Comparison of ENCODE assay signal across 29 cellular contexts in the genomic region with DNA sequence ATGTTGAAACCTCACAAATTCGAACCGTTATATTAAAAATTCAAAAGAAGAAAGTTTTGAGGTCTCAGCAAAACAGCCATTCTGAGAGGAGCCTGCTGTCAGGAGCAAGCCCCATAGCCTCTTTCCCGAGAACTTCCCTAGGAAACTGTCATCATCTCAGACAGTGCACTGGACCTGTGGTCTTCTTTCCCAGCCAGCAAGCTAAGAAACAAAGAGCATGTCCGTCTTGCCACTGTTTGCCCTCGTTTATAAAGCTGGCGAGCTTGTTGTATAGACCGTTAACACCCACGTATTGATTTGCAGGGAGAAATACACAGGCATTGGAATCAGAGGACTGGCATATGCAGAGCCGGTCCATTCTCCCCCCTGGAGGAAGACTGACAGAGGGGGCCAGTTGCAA.
"Had no signal": no experiment of that assay in that cellular context is flagged by ENCODE, and none has a peak within 500 bp of the region (broad histone marks: within the 10 kb centered on the region; RNA-seq: fewer than 3 reads in every experiment).

No MANE protein-coding gene starts in this region.

- H3K36me3 ChIP-seq: Peyer's patch, SJSA1 had no signal

- H3K4me3 ChIP-seq: Peyer's patch, SJSA1 had no signal

- H3K4me1 ChIP-seq: Peyer's patch, SJSA1 had no signal

- H3K36me3 Mint-ChIP-seq: activated CD4-positive, alpha-beta memory T cell treated with anti-CD3 and anti-CD28 coated beads for 36 hours; activated naive CD8-positive, alpha-beta T cell treated with anti-CD3 and anti-CD28 coated beads, Interleukin-2, amount 10 ng/mL, durations not matched to agents 7 days and 5 days; brain had no signal

- H3K9me3 Mint-ChIP-seq: T-helper 2 cell treated with Interferon-gamma antibody and Interleukin-4, amounts not matched to agents 5 μg/mL and 100 μg/mL, for 36 hours had no signal

- H3K4me1 Mint-ChIP-seq: activated CD4-positive, alpha-beta T cell treated with anti-CD3 and anti-CD28 coated beads for 36 hours; activated naive CD4-positive, alpha-beta T cell treated with anti-CD3 and anti-CD28 coated beads, Interleukin-2, amount 50 U/mL, for 24 hours; activated naive CD8-positive, alpha-beta T cell treated with anti-CD3 and anti-CD28 coated beads, Interleukin-2, amount 10 ng/mL, durations not matched to agents 7 days and 5 days; brain had no signal

- DNase-seq: activated CD4-positive, alpha-beta memory T cell treated with anti-CD3 and anti-CD28 coated beads for 36 hours; activated CD4-positive, alpha-beta T cell treated with anti-CD3 and anti-CD28 coated beads for 36 hours; activated CD4-positive, alpha-beta T cell treated with anti-CD3 and anti-CD28 coated beads, Interleukin-2, amount 50 U/mL, for 1 hour; activated gamma-delta T cell; activated naive CD4-positive, alpha-beta T cell treated with Interleukin-2 at 50 U/mL for 16 hours; activated naive CD8-positive, alpha-beta T cell treated with anti-CD3 and anti-CD28 coated beads, Interleukin-2, amount 10 ng/mL, durations not matched to agents 7 days and 5 days; activated T-cell treated with anti-CD3 and anti-CD28 coated beads, Interleukin-2, amount 50 U/mL, for 24 hours; amygdala; caudate nucleus; MM.1S; NCI-H1092; NCI-H1436 treated with DMSO at 0.1 percent for 48 hours; NCI-H1694 treated with DMSO at 0.1 percent for 48 hours; NCI-H2029; NCI-H345; NCI-H524 treated with DMSO at 0.1 percent for 48 hours; NK-92 treated with Interleukin-12 subunit alpha and Interleukin-12 subunit beta, amount 100 ng/mL, for 24 hours; PC-3; Peyer's patch; RPMI8226; SHP77 treated with DMSO at 0.1 percent for 48 hours; SK-N-SH had no signal

- ATAC-seq: activated CD4-positive, alpha-beta T cell treated with anti-CD3 and anti-CD28 coated beads for 36 hours; PC-3 had no signal

- H3K27ac Mint-ChIP-seq: activated CD4-positive, alpha-beta memory T cell treated with anti-CD3 and anti-CD28 coated beads for 36 hours; activated CD4-positive, alpha-beta T cell treated with anti-CD3 and anti-CD28 coated beads for 36 hours; activated naive CD4-positive, alpha-beta T cell treated with anti-CD3 and anti-CD28 coated beads, Interleukin-2, amount 50 U/mL, for 24 hours; activated naive CD8-positive, alpha-beta T cell treated with anti-CD3 and anti-CD28 coated beads, Interleukin-2, amount 10 ng/mL, durations not matched to agents 7 days and 5 days; activated T-cell treated with anti-CD3 and anti-CD28 coated beads, Interleukin-2, amount 50 U/mL, for 24 hours; activated T-helper 2 cell treated with anti-CD3 and anti-CD28 coated beads, Interferon-gamma antibody, Interleukin-2, Interleukin-4, amounts not matched to agents 10 μg/mL and 5 μg/mL and 100 μg/mL, durations not matched to agents 14 hours and 24 hours and 36 hours; brain; T-helper 1 cell treated with Interleukin-12 subunit alpha and Interleukin-12 subunit beta and Interleukin-4 antibody, amounts not matched to agents 30 μg/mL and 1 μg/mL, for 36 hours; T-helper 2 cell treated with Interferon-gamma antibody and Interleukin-4, amounts not matched to agents 5 μg/mL and 100 μg/mL, for 36 hours had no signal

- H3K27me3 ChIP-seq: Peyer's patch, SJSA1 had no signal

- H3K4me3 Mint-ChIP-seq: activated CD4-positive, alpha-beta memory T cell treated with anti-CD3 and anti-CD28 coated beads for 36 hours; activated CD4-positive, alpha-beta T cell treated with anti-CD3 and anti-CD28 coated beads for 36 hours; activated naive CD4-positive, alpha-beta T cell treated with anti-CD3 and anti-CD28 coated beads, Interleukin-2, amount 50 U/mL, for 24 hours; activated naive CD8-positive, alpha-beta T cell treated with anti-CD3 and anti-CD28 coated beads, Interleukin-2, amount 10 ng/mL, durations not matched to agents 7 days and 5 days; activated T-cell treated with anti-CD3 and anti-CD28 coated beads, Interleukin-2, amount 50 U/mL, for 24 hours; brain; T-helper 1 cell treated with Interleukin-12 subunit alpha and Interleukin-12 subunit beta and Interleukin-4 antibody, amounts not matched to agents 30 μg/mL and 1 μg/mL, for 36 hours; T-helper 2 cell treated with Interferon-gamma antibody and Interleukin-4, amounts not matched to agents 5 μg/mL and 100 μg/mL, for 36 hours had no signal

- H3K27ac ChIP-seq: KMS-11, Peyer's patch, SJSA1 had no signal

- H3K9me3 ChIP-seq: Peyer's patch, SK-N-SH had no signal
